In genomic region chr17:67469208-67469980, GRCh38 we compare ENCODE assay signal across 8 cellular contexts.
DNase-seq lines count a peak whose midpoint lies in the region; ATAC-seq and TF ChIP-seq lines count a peak whose summit lies in the region.

No MANE protein-coding gene starts in this region.

- H3K27me3 ChIP-seq in H9 (ENCODE audit: insufficient read depth, low read length) = no peaks in the 10 kb centered on the region
- H3K27me3 ChIP-seq in esophagus squamous epithelium = no peaks in the 10 kb centered on the region
- H3K27me3 ChIP-seq in osteoblast (ENCODE audit: insufficient read depth, low read length) = no peaks in the 10 kb centered on the region

- H2BK12ac ChIP-seq in H9 (ENCODE audit: insufficient read length, low read depth, low read length) = no peak overlapping the region

- H3K4me1 ChIP-seq in H9 (ENCODE audit: insufficient read depth, low read length) (peaks cover 7% of the 10 kb centered on the region; the same call in 1 of the 2 replicates), esophagus squamous epithelium (peaks cover 0 to 33% (median 2%) of the 10 kb centered on the region in 3 donors), osteoblast (ENCODE audit: insufficient read depth, low read length) (peaks cover 8% of the 10 kb centered on the region)

- H3K9ac ChIP-seq in H9 (ENCODE audit: extremely low read depth, insufficient read length, low read length) = peak overlapping the region; percentile 3

- H4K20me1 ChIP-seq in H9 (ENCODE audit: control insufficient read depth, insufficient read depth, insufficient read length) (peaks cover 2% of the 10 kb centered on the region), osteoblast (ENCODE audit: insufficient read depth, low read length) (no peaks in the 10 kb centered on the region)

- H4K91ac ChIP-seq in H9 (ENCODE audit: insufficient read length, low read depth, low read length) = no peak overlapping the region

- peak overlapping the region in 2 of 3 experiments; percentile 85 to 89; a peak in 4 of 7 replicates for H3K27ac Mint-ChIP-seq in H9
- H3K27ac Mint-ChIP-seq in T-helper 17 cell = peak overlapping the region; percentile 94
- no peak overlapping the region for H3K27ac Mint-ChIP-seq in stimulated activated naive B cell treated with anti-CD40 and anti-IgM and Interleukin-4, amounts not matched to agents 10 μg/mL and 1 μg/mL and 100 μg/mL, for 72 hours

- H3K36me3 ChIP-seq in esophagus squamous epithelium = no peaks in the 10 kb centered on the region
- no peaks in the 10 kb centered on the region for H3K36me3 ChIP-seq in osteoblast (ENCODE audit: insufficient read depth, low read length)

- H2AFZ ChIP-seq in H9 (ENCODE audit: low read length) = no peak overlapping the region
- H2AFZ ChIP-seq in osteoblast (ENCODE audit: low read length) = peak overlapping the region; percentile 48

- H2BK120ac ChIP-seq in H9 (ENCODE audit: low read depth, low read length, poor library complexity, severe bottlenecking) = no peak overlapping the region

- no peak overlapping the region for H2BK20ac ChIP-seq in H9 (ENCODE audit: low read depth, low read length, poor library complexity, severe bottlenecking)

- H4K5ac ChIP-seq in H9 (ENCODE audit: insufficient read length, low read depth, low read length) = no peak overlapping the region

- H4K8ac ChIP-seq in H9 (replicated peaks; ENCODE audit: insufficient read length, low read depth, low read length) = no peak overlapping the region

- H2BK5ac ChIP-seq in H9 (ENCODE audit: insufficient read length, low read length) = no peak overlapping the region

- peaks cover 44 to 50% of the 10 kb centered on the region in 2 experiments for H3K4me1 Mint-ChIP-seq in H9
- H3K4me1 Mint-ChIP-seq in T-helper 17 cell = peaks cover 45% of the 10 kb centered on the region
- H3K4me1 Mint-ChIP-seq in stimulated activated naive B cell treated with anti-CD40 and anti-IgM and Interleukin-4, amounts not matched to agents 10 μg/mL and 1 μg/mL and 100 μg/mL, for 72 hours = peaks cover 12 to 25% of the 10 kb centered on the region in 2 donors

- TF ChIP-seq CTCF in H9 (conservative IDR thresholded peaks at IDR 0.05) (0 out of 3 replicates have a peak, but pooled peaks have one; percentile 2), esophagus squamous epithelium (IDR thresholded peaks at IDR 0.05) (no peak), osteoblast (IDR thresholded peaks at IDR 0.05; ENCODE audit: extremely low read depth, low read depth, low read length) (no peak)

- H3K56ac ChIP-seq in H9 (ENCODE audit: insufficient read length, low read depth, low read length) = no peak overlapping the region

- H3K9me3 ChIP-seq in H9 (ENCODE audit: control insufficient read depth, low read depth, low read length) = no peaks in the 10 kb centered on the region
- no peaks in the 10 kb centered on the region for H3K9me3 ChIP-seq in T-helper 17 cell (ENCODE audit: control insufficient read depth, low read length, poor library complexity, severe bottlenecking)
- H3K9me3 ChIP-seq in esophagus squamous epithelium = no peaks in the 10 kb centered on the region
- no peaks in the 10 kb centered on the region for H3K9me3 ChIP-seq in osteoblast (ENCODE audit: low read depth, low read length)

- H3K36me3 Mint-ChIP-seq in H9 (ENCODE audit: insufficient read depth in 1 of 3, low read depth in 3 of 3) (peaks cover 11 to 15% (median 13%) of the 10 kb centered on the region in 3 experiments; a peak in 6 of 7 replicates), T-helper 17 cell (ENCODE audit: low read depth) (no peaks in the 10 kb centered on the region)
- peaks cover 0 to 4% of the 10 kb centered on the region in 2 donors for H3K36me3 Mint-ChIP-seq in stimulated activated naive B cell treated with anti-CD40 and anti-IgM and Interleukin-4, amounts not matched to agents 10 μg/mL and 1 μg/mL and 100 μg/mL, for 72 hours

- no peak overlapping the region for H3K4ac ChIP-seq in H9 (ENCODE audit: low read depth, low read length)

- intact Hi-C loops in esophagus squamous epithelium (cut with DNase I) = no loop called here

- TF ChIP-seq POLR2A in esophagus squamous epithelium (IDR thresholded peaks at IDR 0.05) = no peak

- DNase-seq in H9 (peak; percentile 62), T-helper 17 cell (no peak), esophagus squamous epithelium (lab: John Stamatoyannopoulos, UW) (no peak), osteoblast (ENCODE audit: insufficient read length, low spot score, missing footprints) (no peak), NCI-H510A treated with DMSO at 0.1 percent for 48 hours (lab: John Stamatoyannopoulos, UW) (no peak), 8988T (no peak)
- no peak for DNase-seq in stimulated activated naive B cell treated with anti-CD40 and anti-IgM and Interleukin-4, amounts not matched to agents 10 μg/mL and 1 μg/mL and 100 μg/mL, for 72 hours

- no peak overlapping the region; the same call in 1 of the 2 replicates for H3K14ac ChIP-seq in H9 (ENCODE audit: insufficient read depth, low read length)

- H3K18ac ChIP-seq in H9 (ENCODE audit: insufficient read length, low read depth, low read length) = no peak overlapping the region

- no peak overlapping the region for H3K23ac ChIP-seq in H9 (ENCODE audit: insufficient read length, low read depth, low read length)

- no peaks in the 10 kb centered on the region for H3K27me3 Mint-ChIP-seq in H9 (ENCODE audit: low read depth)
- no peaks in the 10 kb centered on the region for H3K27me3 Mint-ChIP-seq in T-helper 17 cell
- no peaks in the 10 kb centered on the region for H3K27me3 Mint-ChIP-seq in stimulated activated naive B cell treated with anti-CD40 and anti-IgM and Interleukin-4, amounts not matched to agents 10 μg/mL and 1 μg/mL and 100 μg/mL, for 72 hours

- H3K9me3 Mint-ChIP-seq in H9 = peaks cover 10 to 17% of the 10 kb centered on the region in 2 experiments
- H3K9me3 Mint-ChIP-seq in stimulated activated naive B cell treated with anti-CD40 and anti-IgM and Interleukin-4, amounts not matched to agents 10 μg/mL and 1 μg/mL and 100 μg/mL, for 72 hours = peaks cover 0 to 3% of the 10 kb centered on the region in 2 donors

- no CpG with 5 or more reads among the region's 13 CpGs for WGBS in H9 (ENCODE audit: extremely low coverage, insufficient read length, low lambda C conversion rate)
- WGBS in esophagus squamous epithelium, 2 donors = 60 to 80% methylated on average over 5 to 6 of the region's 13 CpGs

- ATAC-seq in T-helper 17 cell (peak; percentile 78), HG02884 (IDR thresholded peaks at IDR 0.05; ENCODE audit: unreplicated experiment) (no peak)
- no peak for ATAC-seq in stimulated activated naive B cell treated with anti-CD40 and anti-IgM and Interleukin-4, amounts not matched to agents 10 μg/mL and 1 μg/mL and 100 μg/mL, for 72 hours (replicated peaks)

- no peak overlapping the region for H2AK5ac ChIP-seq in H9 (ENCODE audit: insufficient read length, low read length)

- H3K4me3 ChIP-seq in esophagus squamous epithelium (no peak overlapping the region), osteoblast (ENCODE audit: insufficient read depth, low read length) (no peak overlapping the region)

- no peaks in the 10 kb centered on the region for H3K23me2 ChIP-seq in H9 (ENCODE audit: insufficient read length, low read depth, low read length, poor library complexity, severe bottlenecking)

- H3K79me2 ChIP-seq in H9 (ENCODE audit: insufficient read depth, low read length) = no peaks in the 10 kb centered on the region; the same call in 1 of the 2 replicates
- no peaks in the 10 kb centered on the region for H3K79me2 ChIP-seq in osteoblast (ENCODE audit: insufficient read depth, low read length)

- H2BK15ac ChIP-seq in H9 (ENCODE audit: low read depth, low read length) = no peak overlapping the region

- H3T11ph ChIP-seq in H9 (ENCODE audit: low read length) = no peak overlapping the region

- H3K79me1 ChIP-seq in H9 (ENCODE audit: insufficient read depth, low read depth, low read length, poor library complexity, severe bottlenecking) = no peaks in the 10 kb centered on the region

- H3K27ac ChIP-seq in H9 (ENCODE audit: insufficient read length, low read depth, low read length) = no peak overlapping the region
- peak overlapping the region; percentile 29 to 62 (median 40) for H3K27ac ChIP-seq in esophagus squamous epithelium
- no peak overlapping the region for H3K27ac ChIP-seq in osteoblast (ENCODE audit: low read depth, low read length)

- no peak overlapping the region for H3K4me2 ChIP-seq in H9 (ENCODE audit: insufficient read depth, insufficient read length, low read length)
- H3K4me2 ChIP-seq in osteoblast (ENCODE audit: insufficient read depth, low read length) = no peak overlapping the region

- H3K4me3 Mint-ChIP-seq in H9 = no peak overlapping the region; a peak in 1 of 5 replicates
- peak overlapping the region; percentile 82 for H3K4me3 Mint-ChIP-seq in T-helper 17 cell
- H3K4me3 Mint-ChIP-seq in stimulated activated naive B cell treated with anti-CD40 and anti-IgM and Interleukin-4, amounts not matched to agents 10 μg/mL and 1 μg/mL and 100 μg/mL, for 72 hours = no peak overlapping the region

Comparison
In these comparisons a context has a peak if more than half of its experiments do, and no peak if none do; other contexts are left out.
1. H3K27ac ChIP-seq: peak in esophagus squamous epithelium (4 of 4); none in H9 (single experiment) and osteoblast (single experiment).